In the genomic region with DNA sequence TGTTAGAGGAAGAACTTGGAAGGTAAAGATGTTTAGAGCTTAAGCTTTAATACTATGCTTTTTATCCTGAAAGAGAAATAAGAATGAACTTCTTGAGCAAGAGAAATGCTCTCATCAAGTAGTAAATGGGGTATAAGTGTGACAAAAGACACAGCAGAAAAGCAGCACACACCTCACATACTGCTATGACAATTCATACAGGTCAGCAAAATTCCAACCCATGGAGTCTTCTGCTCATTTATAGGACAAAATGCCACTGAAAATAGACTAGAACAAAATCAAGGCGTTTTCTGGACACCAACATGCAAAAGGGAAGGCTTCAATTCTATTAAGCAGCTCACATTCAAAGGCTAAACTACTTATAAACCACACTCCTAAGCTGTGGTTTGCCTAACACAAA, we compare ENCODE assay signal across 19 cellular contexts.
"Had no signal": no experiment of that assay in that cellular context is flagged by ENCODE, and none has a peak within 500 bp of the region (broad histone marks: within the 10 kb centered on the region; RNA-seq: fewer than 3 reads in every experiment).

No MANE protein-coding gene starts in this region.

- H3K27me3 Mint-ChIP-seq: activated CD4-positive, alpha-beta memory T cell treated with anti-CD3 and anti-CD28 coated beads, Interleukin-2, amount 10 ng/mL, durations not matched to agents 7 days and 5 days; activated CD4-positive, alpha-beta T cell treated with anti-CD3 and anti-CD28 coated beads, Interleukin-2, amount 10 ng/mL, durations not matched to agents 24 days and 14 days; activated naive CD4-positive, alpha-beta T cell treated with anti-CD3 and anti-CD28 coated beads, Interleukin-2, amount 50 U/mL, for 24 hours; naive thymus-derived CD4-positive, alpha-beta T cell had no signal

- FAIRE-seq: kidney had no signal

- H3K9me3 ChIP-seq: heart left ventricle, left lung, ovary, prostate gland, thoracic aorta, upper lobe of left lung had no signal

- ATAC-seq: heart left ventricle; left lung; naive thymus-derived CD4-positive, alpha-beta T cell had no signal

- H3K4me3 Mint-ChIP-seq: activated CD4-positive, alpha-beta memory T cell treated with anti-CD3 and anti-CD28 coated beads, Interleukin-2, amount 10 ng/mL, durations not matched to agents 7 days and 5 days; activated CD4-positive, alpha-beta T cell treated with anti-CD3 and anti-CD28 coated beads, Interleukin-2, amount 10 ng/mL, durations not matched to agents 24 days and 14 days; activated naive CD4-positive, alpha-beta T cell treated with anti-CD3 and anti-CD28 coated beads, Interleukin-2, amount 50 U/mL, for 24 hours; naive thymus-derived CD4-positive, alpha-beta T cell had no signal

- DNase-seq: activated CD4-positive, alpha-beta memory T cell treated with anti-CD3 and anti-CD28 coated beads, Interleukin-2, amount 10 ng/mL, durations not matched to agents 7 days and 5 days; activated CD4-positive, alpha-beta T cell treated with anti-CD3 and anti-CD28 coated beads, Interleukin-2, amount 10 ng/mL, durations not matched to agents 24 days and 14 days; activated gamma-delta T cell treated with Interleukin-2 at 50 U/mL for 16 hours; activated T-cell treated with anti-CD3 and anti-CD28 coated beads for 4 hours; anterior cingulate cortex; cerebellar nuclear complex; cortex of kidney; heart left ventricle; kidney; left lung; naive thymus-derived CD4-positive, alpha-beta T cell; ovary; stimulated activated CD4-positive, alpha-beta T cell treated with anti-CD3 and anti-CD28 coated beads, Interleukin-4, amount 100 ng/mL, for 24 hours; stimulated activated naive CD4-positive, alpha-beta T cell treated with Interleukin-2 at 50 U/mL for 16 hours; SW 1271; upper lobe of left lung had no signal

- H3K27ac Mint-ChIP-seq: activated CD4-positive, alpha-beta memory T cell treated with anti-CD3 and anti-CD28 coated beads, Interleukin-2, amount 10 ng/mL, durations not matched to agents 7 days and 5 days; activated CD4-positive, alpha-beta T cell treated with anti-CD3 and anti-CD28 coated beads, Interleukin-2, amount 10 ng/mL, durations not matched to agents 24 days and 14 days; activated naive CD4-positive, alpha-beta T cell treated with anti-CD3 and anti-CD28 coated beads, Interleukin-2, amount 50 U/mL, for 24 hours had no signal

- H3K9me3 Mint-ChIP-seq: activated CD4-positive, alpha-beta memory T cell treated with anti-CD3 and anti-CD28 coated beads, Interleukin-2, amount 10 ng/mL, durations not matched to agents 7 days and 5 days; activated CD4-positive, alpha-beta T cell treated with anti-CD3 and anti-CD28 coated beads, Interleukin-2, amount 10 ng/mL, durations not matched to agents 24 days and 14 days; activated naive CD4-positive, alpha-beta T cell treated with anti-CD3 and anti-CD28 coated beads, Interleukin-2, amount 50 U/mL, for 24 hours; naive thymus-derived CD4-positive, alpha-beta T cell had no signal
